In the genomic region with DNA sequence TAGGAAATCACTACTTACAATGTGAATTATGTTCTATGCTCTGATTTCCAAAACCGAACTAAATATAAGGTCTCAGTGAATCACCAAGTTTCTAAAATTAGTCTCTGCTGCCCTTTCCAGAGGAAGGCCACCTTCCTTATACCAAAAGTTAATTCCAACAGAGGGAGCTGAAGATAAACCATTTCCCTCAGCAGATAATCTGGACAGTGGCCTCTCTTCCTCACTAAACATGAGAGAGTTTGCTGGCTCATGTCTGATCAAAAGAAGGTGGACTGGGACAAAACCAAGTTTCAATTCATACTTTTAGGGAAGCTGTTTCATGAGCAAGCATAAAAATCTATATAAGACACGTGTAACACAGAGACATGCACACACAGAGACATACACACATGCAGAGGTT, we compare ENCODE assay signal across 39 cellular contexts. TPM values are rescaled to one million over a fixed set of nuclear protein-coding genes. Genes with fewer than 3 reads are reported as not detected.
"Had no signal": no experiment of that assay in that cellular context is flagged by ENCODE, and none has a peak within 500 bp of the region (broad histone marks: within the 10 kb centered on the region; RNA-seq: fewer than 3 reads in every experiment).

No MANE protein-coding gene starts in this region.

- H2AFZ ChIP-seq: PC-9 had no signal

- H3K27ac ChIP-seq: ascending aorta, cardiac muscle cell, PC-9, RWPE1, WERI-Rb-1 had no signal

- H3K9me3 Mint-ChIP-seq: activated CD4-positive, alpha-beta memory T cell treated with anti-CD3 and anti-CD28 coated beads, Interleukin-2, amount 10 ng/mL, durations not matched to agents 7 days and 5 days had no signal

- H3K4me2 ChIP-seq: PC-9 had no signal

- H3K4me1 Mint-ChIP-seq: activated CD4-positive, alpha-beta memory T cell treated with anti-CD3 and anti-CD28 coated beads, Interleukin-2, amount 10 ng/mL, durations not matched to agents 7 days and 5 days; activated CD8-positive, alpha-beta memory T cell treated with anti-CD3 and anti-CD28 coated beads, Interleukin-2, amount 10 ng/mL, durations not matched to agents 7 days and 5 days; activated naive CD4-positive, alpha-beta T cell treated with anti-CD3 and anti-CD28 coated beads, Interleukin-2, amount 50 U/mL, for 24 hours; activated naive CD8-positive, alpha-beta T cell treated with anti-CD3 and anti-CD28 coated beads, Interleukin-2, amount 10 ng/mL, durations not matched to agents 7 days and 5 days; central memory CD8-positive, alpha-beta T cell had no signal

- H3K9me3 ChIP-seq: ascending aorta had no signal

- DNase-seq: activated CD4-positive, alpha-beta memory T cell treated with anti-CD3 and anti-CD28 coated beads, Interleukin-2, amount 10 ng/mL, durations not matched to agents 7 days and 5 days; activated CD4-positive, alpha-beta T cell treated with anti-CD3 and anti-CD28 coated beads for 1 hour; activated CD4-positive, alpha-beta T cell treated with anti-CD3 and anti-CD28 coated beads for 48 hours; activated CD4-positive, CD25-positive, alpha-beta regulatory T cell; activated CD8-positive, alpha-beta memory T cell treated with anti-CD3 and anti-CD28 coated beads for 24 hours; activated CD8-positive, alpha-beta memory T cell treated with anti-CD3 and anti-CD28 coated beads, Interleukin-2, amount 10 ng/mL, durations not matched to agents 7 days and 5 days; activated CD8-positive, alpha-beta memory T cell treated with anti-CD3 and anti-CD28 coated beads, Interleukin-2, amount 50 U/mL, for 48 hours; activated effector memory CD4-positive, alpha-beta T cell treated with anti-CD3 and anti-CD28 coated beads, Interleukin-2, amount 50 U/mL, for 16 hours; activated naive CD4-positive, alpha-beta T cell; activated naive CD8-positive, alpha-beta T cell treated with anti-CD3 and anti-CD28 coated beads, Interleukin-2, amount 10 ng/mL, durations not matched to agents 7 days and 5 days; activated T-cell treated with anti-CD3 and anti-CD28 coated beads, Interleukin-2, amount 50 U/mL, for 72 hours; amygdala; KG1; NCI-H1092 treated with DMSO at 0.1 percent for 48 hours; NCI-H1417 treated with DMSO at 0.1 percent for 48 hours; NCI-H1694; NCI-H1930; NCI-H2081 treated with DMSO at 0.1 percent for 48 hours; NCI-H2171; NCI-H510A; NCI-H526; NK-92 treated with Interleukin-12 subunit alpha and Interleukin-12 subunit beta, amount 100 ng/mL, for 24 hours; PC-9; SIG-M5; T1000; WERI-Rb-1 had no signal

- H3K36me3 Mint-ChIP-seq: activated naive CD8-positive, alpha-beta T cell treated with anti-CD3 and anti-CD28 coated beads, Interleukin-2, amount 10 ng/mL, durations not matched to agents 7 days and 5 days had no signal

- H3K4me3 Mint-ChIP-seq: activated CD4-positive, alpha-beta memory T cell treated with anti-CD3 and anti-CD28 coated beads, Interleukin-2, amount 10 ng/mL, durations not matched to agents 7 days and 5 days; activated CD8-positive, alpha-beta memory T cell treated with anti-CD3 and anti-CD28 coated beads, Interleukin-2, amount 10 ng/mL, durations not matched to agents 7 days and 5 days; activated naive CD4-positive, alpha-beta T cell treated with anti-CD3 and anti-CD28 coated beads, Interleukin-2, amount 50 U/mL, for 24 hours; activated naive CD8-positive, alpha-beta T cell treated with anti-CD3 and anti-CD28 coated beads, Interleukin-2, amount 10 ng/mL, durations not matched to agents 7 days and 5 days; activated T-cell treated with anti-CD3 and anti-CD28 coated beads, Interleukin-2, amount 50 U/mL, for 72 hours; activated T-helper 17 cell treated with anti-CD3 and anti-CD28 coated beads, Interleukin-2, amount 50 U/mL, for 72 hours; central memory CD8-positive, alpha-beta T cell had no signal

- H3K36me3 ChIP-seq: ascending aorta, cardiac muscle cell, WERI-Rb-1 had no signal

- H3K27ac Mint-ChIP-seq: activated CD4-positive, alpha-beta memory T cell treated with anti-CD3 and anti-CD28 coated beads, Interleukin-2, amount 10 ng/mL, durations not matched to agents 7 days and 5 days; activated CD8-positive, alpha-beta memory T cell treated with anti-CD3 and anti-CD28 coated beads, Interleukin-2, amount 10 ng/mL, durations not matched to agents 7 days and 5 days; activated naive CD4-positive, alpha-beta T cell treated with anti-CD3 and anti-CD28 coated beads, Interleukin-2, amount 50 U/mL, for 24 hours; activated naive CD8-positive, alpha-beta T cell treated with anti-CD3 and anti-CD28 coated beads, Interleukin-2, amount 10 ng/mL, durations not matched to agents 7 days and 5 days; activated T-cell treated with anti-CD3 and anti-CD28 coated beads, Interleukin-2, amount 50 U/mL, for 72 hours; activated T-helper 17 cell treated with anti-CD3 and anti-CD28 coated beads, Interleukin-2, amount 50 U/mL, for 72 hours had no signal

- ATAC-seq: activated CD8-positive, alpha-beta memory T cell treated with anti-CD3 and anti-CD28 coated beads, Interleukin-2, amount 10 ng/mL, durations not matched to agents 7 days and 5 days; activated T-cell treated with anti-CD3 and anti-CD28 coated beads, Interleukin-2, amount 50 U/mL, for 72 hours; activated T-helper 17 cell treated with anti-CD3 and anti-CD28 coated beads, Interleukin-2, amount 50 U/mL, for 72 hours; Right ventricle myocardium inferior had no signal

- H3K4me3 ChIP-seq: ascending aorta, cardiac muscle cell, PC-9 had no signal

- FAIRE-seq: RCC 7860 had no signal

RNA-seq across cellular contexts. Expression of a gene that starts 6.4 kb away (rescaled TPM):
- total RNA-seq: activated CD4-positive, alpha-beta memory T cell treated with anti-CD3 and anti-CD28 coated beads, Interleukin-2, amount 10 ng/mL, durations not matched to agents 7 days and 5 days; activated CD8-positive, alpha-beta memory T cell treated with anti-CD3 and anti-CD28 coated beads, Interleukin-2, amount 10 ng/mL, durations not matched to agents 7 days and 5 days; activated naive CD8-positive, alpha-beta T cell treated with anti-CD3 and anti-CD28 coated beads, Interleukin-2, amount 10 ng/mL, durations not matched to agents 7 days and 5 days; activated T-cell treated with anti-CD3 and anti-CD28 coated beads, Interleukin-2, amount 50 U/mL, for 72 hours; activated T-helper 17 cell treated with anti-CD3 and anti-CD28 coated beads, Interleukin-2, amount 50 U/mL, for 72 hours; ascending aorta; cardiac muscle cell; chondrocyte; LHCN-M2; PC-9; Right ventricle myocardium inferior; T-helper 1 cell treated with Interleukin-12 subunit alpha and Interleukin-12 subunit beta and Interleukin-4 antibody, amounts not matched to agents 30 ng/mL and 1 ng/mL, for 36 hours; T-helper 2 cell treated with Interferon-gamma antibody and Interleukin-4, amounts not matched to agents 100 ng/mL and 5 ng/mL, for 36 hours had no signal
- polyA plus RNA-seq: adipose tissue, cardiac muscle cell had no signal
